In the genomic region with DNA sequence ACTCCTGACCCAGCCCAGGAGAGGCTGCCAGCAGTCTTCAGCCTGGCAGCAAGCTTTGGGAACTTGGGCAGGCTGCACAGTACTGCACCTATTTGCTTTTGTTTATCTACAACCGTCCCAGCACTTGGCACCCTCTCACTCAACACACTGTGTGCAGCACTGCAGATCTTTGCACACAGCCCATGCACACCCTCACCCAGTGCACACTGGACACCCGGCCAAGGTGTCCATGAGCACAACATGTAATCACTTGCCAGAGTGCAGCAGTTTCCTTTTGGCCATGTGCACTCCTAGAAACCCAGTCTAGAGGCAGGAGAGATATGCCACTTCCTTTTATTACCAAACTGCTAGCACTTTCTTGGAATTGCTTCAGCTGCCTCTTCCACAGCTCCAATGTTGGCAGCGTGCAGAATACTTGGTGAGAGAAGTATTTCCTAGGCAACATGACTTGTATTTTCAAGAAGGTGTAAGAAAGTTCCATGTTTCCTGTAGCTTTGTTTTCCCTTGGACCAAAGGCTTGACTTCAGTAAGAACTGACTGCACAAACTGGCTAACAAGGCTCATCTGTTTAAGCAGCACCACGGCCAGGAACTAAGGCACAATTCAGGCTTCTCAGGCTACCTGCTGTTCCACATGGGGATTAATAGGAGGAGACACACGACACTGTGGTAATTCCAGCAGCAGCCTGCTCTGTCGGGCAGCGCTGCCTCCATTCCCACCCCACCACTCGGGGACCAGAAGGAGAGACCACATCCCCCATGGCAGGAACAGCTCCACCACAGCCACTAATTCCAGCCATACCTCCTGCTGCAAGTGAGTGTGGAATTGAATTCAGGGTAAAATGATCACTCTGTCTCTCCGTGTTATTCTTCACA, we compare ENCODE assay signal across 10 cellular contexts. TPM values are rescaled to one million over a fixed set of nuclear protein-coding genes. Genes with fewer than 3 reads are reported as not detected.
A peak's percentile ranks its signal among the peaks of the same experiment; 100 is the strongest.
DNase-seq lines count a peak whose midpoint lies in the region; ATAC-seq, FAIRE-seq and TF ChIP-seq lines count a peak whose summit lies in the region.
"Had no signal": no experiment of that assay in that cellular context is flagged by ENCODE, and none has a peak within 500 bp of the region (broad histone marks: within the 10 kb centered on the region; RNA-seq: fewer than 3 reads in every experiment).

No MANE protein-coding gene starts in this region.

- TF ChIP-seq POLR2A in NB4 (IDR thresholded peaks at IDR 0.05; ENCODE audit: extremely low read depth, insufficient read length) (no peak), body of pancreas (IDR thresholded peaks at IDR 0.05) (peak in 2 of 3 donors; percentile 42 to 50), stomach (IDR thresholded peaks at IDR 0.05) (no peak)

- no peak for TF ChIP-seq EP300 in stomach (IDR thresholded peaks at IDR 0.05)

- H3K27me3 ChIP-seq in body of pancreas (no peaks in the 10 kb centered on the region), keratinocyte (ENCODE audit: control insufficient read depth, extremely low read depth, insufficient read depth, low read length) (peaks cover 12% of the 10 kb centered on the region), stomach (no peaks in the 10 kb centered on the region)

- dilution Hi-C loops in keratinocyte (cut with MboI; ENCODE audit: extremely low pct_ligation_motif_present, low sequenced_read_pairs): no loop called here

- DNase-seq in NB4 (ENCODE audit: low read depth) (peak; percentile 25), body of pancreas (peak; percentile 77 to 92 (median 88)), keratinocyte (ENCODE audit: low read depth, low spot score) (no peak), stomach (peak; percentile 74), NCI-H1417 treated with DMSO at 0.1 percent for 48 hours (lab: John Stamatoyannopoulos, UW) (no peak), NCI-H187 (lab: John Stamatoyannopoulos, UW) (no peak), NCI-H446 treated with DMSO at 0.1 percent for 48 hours (lab: John Stamatoyannopoulos, UW) (no peak)
- DNase-seq in activated CD8-positive, alpha-beta memory T cell treated with anti-CD3 and anti-CD28 coated beads, Interleukin-2, amount 50 U/mL, for 4 hours: no peak
- DNase-seq: activated CD4-positive, CD25-positive, alpha-beta regulatory T cell treated with anti-CD3 and anti-CD28 coated beads, Interleukin-2, amount 50 U/mL, for 72 hours; NCI-H1930 had no signal

- intact Hi-C loops in body of pancreas (cut with DNase I) (no loop called here), stomach (cut with DNase I; ENCODE audit: low total_unique reads) (no loop called here)

- H3K27ac ChIP-seq in body of pancreas: peak overlapping the region; percentile 76 to 83 (median 80)
- no peak overlapping the region for H3K27ac ChIP-seq in keratinocyte (ENCODE audit: control insufficient read depth, insufficient read depth, low read length)
- peak overlapping the region; percentile 31 to 71 (median 62) for H3K27ac ChIP-seq in stomach

- ATAC-seq in body of pancreas: peak; percentile 88

- no peak overlapping the region for H3K4me2 ChIP-seq in keratinocyte (ENCODE audit: control insufficient read depth, extremely low read depth, insufficient read depth, low read depth, low read length)

- H3K9me1 ChIP-seq in keratinocyte (ENCODE audit: control insufficient read depth, extremely low read depth, insufficient read depth, low read length): no peaks in the 10 kb centered on the region

- 15 to 22% methylated on average over 7 to 9 of the region's 9 CpGs for WGBS in body of pancreas, 2 donors
- 26 to 34% (median 33%) methylated on average over 9 of the region's 9 CpGs for WGBS in stomach, 5 donors

- H3K4me3 ChIP-seq in NB4 (ENCODE audit: low read depth, low read length) (no peak overlapping the region), body of pancreas (no peak overlapping the region), keratinocyte (ENCODE audit: control insufficient read depth in 2 of 3, extremely low read depth in 1 of 3, insufficient read depth in 2 of 3, low read depth in 1 of 3, low read length in 3 of 3) (no peak overlapping the region), stomach (peak overlapping the region in 1 of 4 donors; percentile 2)

- no peaks in the 10 kb centered on the region for H3K9me3 ChIP-seq in body of pancreas
- H3K9me3 ChIP-seq in keratinocyte (ENCODE audit: control insufficient read depth, low read depth, low read length): no peaks in the 10 kb centered on the region
- H3K9me3 ChIP-seq in stomach: no peaks in the 10 kb centered on the region

- peak; percentile 59 for FAIRE-seq in keratinocyte (lab: Jason Lieb, UNC)

- no peaks in the 10 kb centered on the region for H3K79me2 ChIP-seq in keratinocyte (ENCODE audit: control insufficient read depth, insufficient read depth, low read length)

- no peaks in the 10 kb centered on the region for H3K36me3 ChIP-seq in body of pancreas (replicated peaks in 1 of 2; ENCODE audit: insufficient read depth in 1 of 2, low read depth in 2 of 2)
- H3K36me3 ChIP-seq in keratinocyte (ENCODE audit: control insufficient read depth in 2 of 2, extremely low read depth in 1 of 2, insufficient read depth in 2 of 2, low read length in 2 of 2): no peaks in the 10 kb centered on the region
- no peaks in the 10 kb centered on the region for H3K36me3 ChIP-seq in stomach

- H3K4me1 ChIP-seq in body of pancreas (peaks cover 60% of the 10 kb centered on the region), keratinocyte (ENCODE audit: control insufficient read depth, extremely low read depth, insufficient read depth, low read length) (peaks cover 12% of the 10 kb centered on the region), stomach (peaks cover 40 to 67% (median 51%) of the 10 kb centered on the region in 4 donors)

- no peaks in the 10 kb centered on the region for H4K20me1 ChIP-seq in keratinocyte (ENCODE audit: control insufficient read depth, extremely low read depth, insufficient read depth, low read length)

- TF ChIP-seq CTCF in NB4 (IDR thresholded peaks at IDR 0.05; ENCODE audit: low read depth, low read length): no peak
- peak in 2 of 7 experiments; percentile 24 to 25 for TF ChIP-seq CTCF in body of pancreas (IDR thresholded peaks at IDR 0.05)
- peak; percentile 8 to 23 (median 13) for TF ChIP-seq CTCF in keratinocyte (optimal IDR thresholded peaks at IDR 0.05 in 1 of 3, IDR thresholded peaks at IDR 0.05 in 1 of 3, conservative IDR thresholded peaks at IDR 0.05 in 1 of 3; ENCODE audit: extremely low read depth in 1 of 3, insufficient read depth in 2 of 3, low read length in 3 of 3)
- no peak for TF ChIP-seq CTCF in stomach (IDR thresholded peaks at IDR 0.05)

- H3K9ac ChIP-seq in keratinocyte (ENCODE audit: control insufficient read depth, extremely low read depth, insufficient read depth, low read length): no peak overlapping the region

- no peak overlapping the region for H2AFZ ChIP-seq in keratinocyte (ENCODE audit: control insufficient read depth, low read length)

RNA-seq across cellular contexts. Expression of a gene that starts 15.3 kb away (rescaled TPM):
- total RNA-seq in body of pancreas (1 to 10 TPM; 5.7 to 6.9 TPM), stomach (10 to 100 TPM in 2 of 5 donors, 1 to 10 TPM in 3; 1.2 to 21.0 (median 8.4) TPM)
- polyA plus RNA-seq in keratinocyte (5.2 to 7.4 TPM (median 7.2 TPM) in 3 replicates), stomach (1 to 10 TPM in 1 of 3 donors, under 1 TPM in 2; 0.62 to 1.5 (median 0.98) TPM)
- polyA plus RNA-seq in keratinocyte (2011; ENCODE audit: low read depth): 2.9 TPM
- polyA plus RNA-seq in keratinocyte (2011; cell fraction: cytosol; rRNA removed): 2.1 and 2.3 TPM in 2 replicates
- polyA plus RNA-seq in keratinocyte (2011; cell fraction: nucleus; rRNA removed): 17.1 and 19.3 TPM in 2 replicates
- polyA plus RNA-seq in keratinocyte (2012; ENCODE audit: low replicate concordance): 2.7 and 5.2 TPM in 2 replicates
- polyA minus RNA-seq in keratinocyte: 12.6 to 14.6 TPM (median 13.1 TPM) in 3 replicates
- 6.1 TPM for polyA minus RNA-seq in keratinocyte (2011; cell fraction: cytosol; rRNA and poly(A)+ RNA removed)
- 22.4 and 38.9 TPM in 2 replicates for polyA minus RNA-seq in keratinocyte (2011; cell fraction: nucleus; rRNA and poly(A)+ RNA removed)

RNA-seq across cellular contexts. Expression of a gene that starts 16.3 kb away (rescaled TPM):
- total RNA-seq in body of pancreas (10 to 100 TPM in 1 of 2 donors, 1 to 10 TPM in 1; 9.2 to 16.1 TPM), stomach (10 to 100 TPM in 3 of 5 donors, 1 to 10 TPM in 2; 2.9 to 37.4 (median 21.9) TPM)
- polyA plus RNA-seq in keratinocyte (9.8 to 17.4 TPM (median 14.2 TPM) in 3 replicates), stomach (1 to 10 TPM; 1.4 to 2.7 (median 2.3) TPM)
- 19.7 TPM for polyA plus RNA-seq in keratinocyte (2011; ENCODE audit: low read depth)
- 3.4 and 7.5 TPM in 2 replicates for polyA plus RNA-seq in keratinocyte (2011; cell fraction: cytosol; rRNA removed)
- polyA plus RNA-seq in keratinocyte (2011; cell fraction: nucleus; rRNA removed): 17.5 and 24.3 TPM in 2 replicates
- polyA plus RNA-seq in keratinocyte (2012; ENCODE audit: low replicate concordance): 12.0 and 14.6 TPM in 2 replicates
- 5.6 to 15.0 TPM (median 12.6 TPM) in 3 replicates for polyA minus RNA-seq in keratinocyte
- polyA minus RNA-seq in keratinocyte (2011; cell fraction: cytosol; rRNA and poly(A)+ RNA removed): 7.1 TPM
- polyA minus RNA-seq in keratinocyte (2011; cell fraction: nucleus; rRNA and poly(A)+ RNA removed): 20.7 and 35.8 TPM in 2 replicates

RNA-seq across cellular contexts. Expression of a gene that starts 28.6 kb away (rescaled TPM):
- total RNA-seq in body of pancreas (1 to 10 TPM; 9.6 to 9.9 TPM), stomach (10 to 100 TPM in 3 of 5 donors, 1 to 10 TPM in 2; 3.5 to 21.7 (median 12.5) TPM)
- polyA plus RNA-seq in keratinocyte (9.5 to 10.8 TPM (median 9.7 TPM) in 3 replicates), stomach (1 to 10 TPM; 2.3 to 3.1 (median 2.6) TPM)
- polyA plus RNA-seq in keratinocyte (2011; ENCODE audit: low read depth): 4.7 TPM
- polyA plus RNA-seq in keratinocyte (2011; cell fraction: cytosol; rRNA removed): 3.6 and 6.0 TPM in 2 replicates
- polyA plus RNA-seq in keratinocyte (2011; cell fraction: nucleus; rRNA removed): 14.8 and 19.8 TPM in 2 replicates
- polyA plus RNA-seq in keratinocyte (2012; ENCODE audit: low replicate concordance): 5.3 and 7.4 TPM in 2 replicates
- 1.4 to 9.3 TPM (median 6.9 TPM) in 3 replicates for polyA minus RNA-seq in keratinocyte
- polyA minus RNA-seq in keratinocyte (2011; cell fraction: cytosol; rRNA and poly(A)+ RNA removed): 2.5 TPM
- polyA minus RNA-seq in keratinocyte (2011; cell fraction: nucleus; rRNA and poly(A)+ RNA removed): 10.9 and 20.0 TPM in 2 replicates

Comparison
In these comparisons a context has a peak if more than half of its experiments do, and no peak if none do; other contexts are left out.
1. DNase-seq: peak in NB4 (single experiment), body of pancreas (4 of 4) and stomach (single experiment); none in keratinocyte (single experiment), NCI-H1417 treated with DMSO at 0.1 percent for 48 hours (single experiment), activated CD8-positive, alpha-beta memory T cell treated with anti-CD3 and anti-CD28 coated beads, Interleukin-2, amount 50 U/mL, for 4 hours (single experiment), NCI-H187 (0 of 2) and NCI-H446 treated with DMSO at 0.1 percent for 48 hours (single experiment).
2. CTCF ChIP-seq: peak in keratinocyte (3 of 3); none in NB4 (single experiment) and stomach (0 of 7).
3. POLR2A ChIP-seq: peak in body of pancreas (2 of 3); none in NB4 (single experiment) and stomach (0 of 4).